ENCODE assay signal across 8 cellular contexts in the genomic region with DNA sequence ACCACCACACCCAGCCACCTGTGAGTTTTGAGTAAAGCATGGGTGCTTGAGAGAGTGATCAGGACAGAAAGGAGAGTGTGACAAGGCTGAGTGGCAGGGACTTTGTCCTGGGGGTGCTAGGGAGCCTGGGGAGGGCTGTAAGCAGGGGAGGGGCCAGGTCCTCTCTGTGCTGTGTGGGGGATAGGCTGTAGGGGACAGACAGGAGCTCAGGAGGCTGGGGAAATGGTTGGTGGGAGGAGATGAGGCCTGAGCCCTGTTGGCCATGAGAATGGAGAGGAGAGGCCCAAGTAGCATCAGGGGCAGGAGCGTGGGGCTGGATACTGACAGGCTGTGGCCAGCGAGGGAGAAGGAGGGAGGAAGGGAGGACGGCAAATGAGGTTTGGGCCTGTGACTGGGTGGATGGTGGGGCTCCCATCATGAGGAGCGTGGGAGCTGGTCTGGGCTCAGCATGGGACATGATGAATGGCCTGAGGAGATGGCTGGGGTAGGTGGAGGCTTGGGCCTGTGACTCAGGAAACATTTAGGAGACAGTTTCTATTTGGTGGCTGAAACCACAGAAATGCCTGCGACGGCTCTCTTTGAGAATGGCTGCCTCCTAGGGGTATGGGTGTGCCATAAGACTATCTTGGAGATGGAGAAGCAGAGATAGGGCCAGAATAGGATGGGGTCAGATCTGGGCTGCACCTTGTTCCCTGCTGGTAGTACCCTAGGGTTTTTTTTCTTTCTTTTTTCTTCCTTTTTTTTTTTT. TPM values are rescaled to one million over a fixed set of nuclear protein-coding genes. Genes with fewer than 3 reads are reported as not detected.
A peak's percentile ranks its signal among the peaks of the same experiment; 100 is the strongest.
DNase-seq lines count a peak whose midpoint lies in the region; ATAC-seq and TF ChIP-seq lines count a peak whose summit lies in the region.

No MANE protein-coding gene starts in this region.

- DNase-seq in EH (ENCODE audit: low read depth) (peak; percentile 82), IMR-90 (peak; percentile 23), kidney glomerular epithelial cell (lab: John Stamatoyannopoulos, UW) (no peak), NCI-H1105 treated with DMSO at 0.1 percent for 48 hours (lab: John Stamatoyannopoulos, UW) (no peak), GM19238 (ENCODE audit: insufficient read length, low spot score) (no peak), Karpas-422 (no peak)
- no peak for DNase-seq in activated CD4-positive, alpha-beta memory T cell treated with anti-CD3 and anti-CD28 coated beads, Interleukin-2, amount 10 ng/mL, durations not matched to agents 7 days and 5 days

- H3K27ac ChIP-seq in IMR-90 (ENCODE audit: insufficient read depth, low read length) (no peak overlapping the region), mesodermal cell (ENCODE audit: low read depth, low read length, severe bottlenecking) (peak overlapping the region; percentile 23), Karpas-422 (ENCODE audit: low read length) (no peak overlapping the region)

- peaks cover 4% of the 10 kb centered on the region; the same call in 1 of the 2 replicates for H3K27me3 ChIP-seq in IMR-90 (ENCODE audit: control insufficient read depth, insufficient read depth, low read length)
- H3K27me3 ChIP-seq in Karpas-422 (ENCODE audit: low read length): no peaks in the 10 kb centered on the region

- no peak overlapping the region for H2BK20ac ChIP-seq in IMR-90 (ENCODE audit: low read depth, low read length)

- peak overlapping the region in 1 of 2 experiments; percentile 9; a peak in 1 of 4 replicates for H4K8ac ChIP-seq in IMR-90 (ENCODE audit: low read depth in 2 of 2, low read length in 2 of 2)

- H3K79me1 ChIP-seq in IMR-90 (ENCODE audit: low read depth in 1 of 2, low read length in 2 of 2): no peaks in the 10 kb centered on the region; a peak in 1 of 4 replicates

- no peaks in the 10 kb centered on the region; the same call in 1 of the 2 replicates for H3K9me3 ChIP-seq in IMR-90 (ENCODE audit: control insufficient read depth, insufficient read depth, low read length)
- no peaks in the 10 kb centered on the region for H3K9me3 ChIP-seq in mesodermal cell (ENCODE audit: control insufficient read depth, low read length)
- no peaks in the 10 kb centered on the region for H3K9me3 ChIP-seq in Karpas-422 (ENCODE audit: low read length)

- TF ChIP-seq CTCF in IMR-90 (conservative IDR thresholded peaks at IDR 0.05; ENCODE audit: low read depth, low read length): 0 out of 2 replicates have a peak, but pooled peaks have one; percentile 9

- no TSS peak for BruUV-seq in IMR-90 (replicated peaks; lab: Mats Ljungman, UMichigan)

- CTCF ChIA-PET in IMR-90 (lab: Yijun Ruan, JAX): no interaction called here
- CTCF ChIA-PET in activated CD4-positive, alpha-beta memory T cell treated with anti-CD3 and anti-CD28 coated beads, Interleukin-2, amount 10 ng/mL, durations not matched to agents 7 days and 5 days (lab: Charles Lee): interaction anchor here (0.7 to 1.5 kb wide), 2 partner anchors 18 to 27 kb away, joined by 3 to 5 read pairs; partner anchors contain the start of gene KDELR1

- H3K9me3 Mint-ChIP-seq in activated CD4-positive, alpha-beta memory T cell treated with anti-CD3 and anti-CD28 coated beads, Interleukin-2, amount 10 ng/mL, durations not matched to agents 7 days and 5 days: no peaks in the 10 kb centered on the region

- no peak overlapping the region for H4K91ac ChIP-seq in IMR-90 (ENCODE audit: insufficient read depth, low read depth, low read length)

- no peaks in the 10 kb centered on the region for H3K36me3 Mint-ChIP-seq in activated CD4-positive, alpha-beta memory T cell treated with anti-CD3 and anti-CD28 coated beads, Interleukin-2, amount 10 ng/mL, durations not matched to agents 7 days and 5 days (ENCODE audit: low read depth)

- H2BK15ac ChIP-seq in IMR-90 (ENCODE audit: low read depth, low read length): no peak overlapping the region

- in situ Hi-C loops in IMR-90 (cut with MboI; ENCODE audit: low sequenced_read_pairs): no loop called here

- dilution Hi-C loops in IMR-90 (cut with HindIII; ENCODE audit: low sequenced_read_pairs, unreplicated experiment): no loop called here

- H3K4me2 ChIP-seq in IMR-90 (ENCODE audit: low read depth, low read length) (no peak overlapping the region), Karpas-422 (ENCODE audit: low read depth, low read length, poor library complexity, severe bottlenecking) (no peak overlapping the region)

- H4K5ac ChIP-seq in IMR-90 (ENCODE audit: low read depth, low read length): no peak overlapping the region

- peak overlapping the region; percentile 76 for H3K27ac Mint-ChIP-seq in activated CD4-positive, alpha-beta memory T cell treated with anti-CD3 and anti-CD28 coated beads, Interleukin-2, amount 10 ng/mL, durations not matched to agents 7 days and 5 days

- H2AK5ac ChIP-seq in IMR-90 (ENCODE audit: low read depth, low read length): peak overlapping the region; percentile 43; the same call in 1 of the 2 replicates

- no peak overlapping the region for H2BK120ac ChIP-seq in IMR-90 (ENCODE audit: low read depth, low read length)

- TF ChIP-seq POLR2A in IMR-90 (IDR thresholded peaks at IDR 0.05; ENCODE audit: low read depth, low read length): no peak

- H3K4me3 ChIP-seq in IMR-90 (ENCODE audit: insufficient read depth, low read depth, low read length): no peak overlapping the region
- H3K4me3 ChIP-seq in mesodermal cell (ENCODE audit: extremely low read depth, insufficient read depth, low read length, poor library complexity, severe bottlenecking): no peak overlapping the region
- H3K4me3 ChIP-seq in Karpas-422 (ENCODE audit: low read length): no peak overlapping the region

- H3K23ac ChIP-seq in IMR-90 (ENCODE audit: low read depth, low read length): no peak overlapping the region

- H4K20me1 ChIP-seq in IMR-90 (ENCODE audit: insufficient read depth, low read length): no peaks in the 10 kb centered on the region
- no peaks in the 10 kb centered on the region for H4K20me1 ChIP-seq in Karpas-422 (ENCODE audit: insufficient read depth, low read depth, low read length)

- H2AK9ac ChIP-seq in IMR-90 (replicated peaks; ENCODE audit: low read depth, low read length, poor library complexity): peak overlapping the region; percentile 81

- TF ChIP-seq RAD21 in IMR-90 (IDR thresholded peaks at IDR 0.05; ENCODE audit: low read length): no peak

- H3K56ac ChIP-seq in IMR-90 (ENCODE audit: extremely low read depth, insufficient read depth, low read length): no peak overlapping the region

- no peak overlapping the region for H2BK5ac ChIP-seq in IMR-90 (ENCODE audit: low read depth, low read length, poor library complexity, severe bottlenecking)

- no peaks in the 10 kb centered on the region for H3K9me2 ChIP-seq in Karpas-422 (replicated peaks; ENCODE audit: insufficient read depth, low read length)

- intact Hi-C loops in IMR-90 (cut with micrococcal nuclease): no loop called here

- H3K27me3 Mint-ChIP-seq in activated CD4-positive, alpha-beta memory T cell treated with anti-CD3 and anti-CD28 coated beads, Interleukin-2, amount 10 ng/mL, durations not matched to agents 7 days and 5 days: peaks cover 28% of the 10 kb centered on the region

- peaks cover 4% of the 10 kb centered on the region; the same call in 1 of the 2 replicates for H3K9me1 ChIP-seq in IMR-90 (ENCODE audit: insufficient read depth, low read length)

- H2AFZ ChIP-seq in IMR-90 (replicated peaks; ENCODE audit: low read length, poor library complexity) (peak overlapping the region; percentile 7), Karpas-422 (ENCODE audit: low read length) (no peak overlapping the region)

- H3K4me1 ChIP-seq in IMR-90 (ENCODE audit: control insufficient read depth, insufficient read depth, low read length): peaks cover 7% of the 10 kb centered on the region
- peaks cover 16% of the 10 kb centered on the region for H3K4me1 ChIP-seq in mesodermal cell (ENCODE audit: control insufficient read depth, insufficient read depth, low read length, poor library complexity, severe bottlenecking)
- H3K4me1 ChIP-seq in Karpas-422 (ENCODE audit: low read length): no peaks in the 10 kb centered on the region

- H3K18ac ChIP-seq in IMR-90 (ENCODE audit: low read depth, low read length): no peak overlapping the region

- H3K79me2 ChIP-seq in Karpas-422 (ENCODE audit: low read length): no peaks in the 10 kb centered on the region

- H3K14ac ChIP-seq in IMR-90 (replicated peaks; ENCODE audit: low read depth, low read length): no peak overlapping the region

- POLR2A ChIA-PET in IMR-90 (lab: Charles Lee; ENCODE audit: unreplicated experiment): no interaction called here
- POLR2A ChIA-PET in activated CD4-positive, alpha-beta memory T cell treated with anti-CD3 and anti-CD28 coated beads, Interleukin-2, amount 10 ng/mL, durations not matched to agents 7 days and 5 days (lab: Charles Lee): interaction anchor here (1.7 kb wide), 1 partner anchor 27 kb away, joined by 4 read pairs; the partner anchor contains the start of gene KDELR1

- peak overlapping the region; percentile 80 for H3K4me3 Mint-ChIP-seq in activated CD4-positive, alpha-beta memory T cell treated with anti-CD3 and anti-CD28 coated beads, Interleukin-2, amount 10 ng/mL, durations not matched to agents 7 days and 5 days

- H3K4ac ChIP-seq in IMR-90 (ENCODE audit: low read depth, low read length): no peak overlapping the region

- H3K9ac ChIP-seq in IMR-90 (ENCODE audit: low read depth, low read length) (no peak overlapping the region), Karpas-422 (ENCODE audit: low read length) (no peak overlapping the region)

- WGBS in IMR-90 (ENCODE audit: extremely low coverage in 2 of 2, insufficient read length in 1 of 2), 2 experiments: 66% methylated on average over 4 of the region's 6 CpGs; no CpG with 5 or more reads in 1 of the 2 experiments
- 85 to 90% methylated on average over 4 to 6 of the region's 6 CpGs for WGBS in mesodermal cell (ENCODE audit: insufficient coverage in 2 of 2), 2 experiments

- H3K36me3 ChIP-seq in IMR-90 (ENCODE audit: control insufficient read depth, insufficient read depth, low read length) (no peaks in the 10 kb centered on the region), mesodermal cell (ENCODE audit: control insufficient read depth, insufficient read depth, low read length) (peaks cover 5% of the 10 kb centered on the region), Karpas-422 (ENCODE audit: insufficient read depth, low read length) (no peaks in the 10 kb centered on the region)

- H3K4me1 Mint-ChIP-seq in activated CD4-positive, alpha-beta memory T cell treated with anti-CD3 and anti-CD28 coated beads, Interleukin-2, amount 10 ng/mL, durations not matched to agents 7 days and 5 days: peaks cover 34% of the 10 kb centered on the region

- ATAC-seq in IMR-90 (ENCODE audit: low read depth): no peak

RNA-seq across cellular contexts. Expression of gene GRIN2D, which starts 25.0 kb away (rescaled TPM):
- under 0.01 TPM in 2 replicates for total RNA-seq in IMR-90 (2012; rRNA removed)
- polyA plus RNA-seq in IMR-90 (2012; rRNA removed): 0.23 and 0.24 TPM in 2 replicates
- polyA plus RNA-seq in IMR-90 (2012; cell fraction: cytosol; rRNA removed): 0.16 and 0.30 TPM in 2 replicates
- polyA plus RNA-seq in IMR-90 (2012; cell fraction: nucleus; rRNA removed; ENCODE audit: low replicate concordance): 0.30 and 0.69 TPM in 2 replicates
- total RNA-seq in activated CD4-positive, alpha-beta memory T cell treated with anti-CD3 and anti-CD28 coated beads, Interleukin-2, amount 10 ng/mL, durations not matched to agents 7 days and 5 days: under 1 TPM; 0.18 TPM
- 6.8 TPM for polyA plus RNA-seq in mesodermal cell (2013, experiment 1 of 2)
- polyA plus RNA-seq in mesodermal cell (2013, experiment 2 of 2): 4.9 TPM
- not detected in 2 replicates for total RNA-seq in Karpas-422 (2014; rRNA removed; shearing (Covaris generic); ENCODE audit: low replicate concordance)

RNA-seq across cellular contexts. Expression of gene KDELR1, which starts 27.1 kb away (rescaled TPM):
- 57.8 and 58.8 TPM in 2 replicates for total RNA-seq in IMR-90 (2012; rRNA removed)
- 171 and 180 TPM in 2 replicates for polyA plus RNA-seq in IMR-90 (2012; rRNA removed)
- polyA plus RNA-seq in IMR-90 (2012; cell fraction: cytosol; rRNA removed): 156 and 249 TPM in 2 replicates
- polyA plus RNA-seq in IMR-90 (2012; cell fraction: nucleus; rRNA removed; ENCODE audit: low replicate concordance): 112 and 118 TPM in 2 replicates
- 10 to 100 TPM; 91.8 to 94.4 TPM for total RNA-seq in activated CD4-positive, alpha-beta memory T cell treated with anti-CD3 and anti-CD28 coated beads, Interleukin-2, amount 10 ng/mL, durations not matched to agents 7 days and 5 days
- 336 TPM for polyA plus RNA-seq in mesodermal cell (2013, experiment 1 of 2)
- polyA plus RNA-seq in mesodermal cell (2013, experiment 2 of 2): 302 TPM
- 39.5 and 53.7 TPM in 2 replicates for total RNA-seq in Karpas-422 (2014; rRNA removed; shearing (Covaris generic); ENCODE audit: low replicate concordance)

RNA-seq across cellular contexts. Expression of gene GRWD1, which starts 27.3 kb away (rescaled TPM):
- total RNA-seq in IMR-90 (2012; rRNA removed): 22.0 and 32.5 TPM in 2 replicates
- 22.5 and 25.2 TPM in 2 replicates for polyA plus RNA-seq in IMR-90 (2012; rRNA removed)
- polyA plus RNA-seq in IMR-90 (2012; cell fraction: cytosol; rRNA removed): 20.0 and 42.6 TPM in 2 replicates
- polyA plus RNA-seq in IMR-90 (2012; cell fraction: nucleus; rRNA removed; ENCODE audit: low replicate concordance): 13.1 and 26.6 TPM in 2 replicates
- total RNA-seq in activated CD4-positive, alpha-beta memory T cell treated with anti-CD3 and anti-CD28 coated beads, Interleukin-2, amount 10 ng/mL, durations not matched to agents 7 days and 5 days: 10 to 100 TPM; 25.6 to 27.1 TPM
- polyA plus RNA-seq in mesodermal cell (2013, experiment 1 of 2): 15.2 TPM
- polyA plus RNA-seq in mesodermal cell (2013, experiment 2 of 2): 12.7 TPM
- total RNA-seq in Karpas-422 (2014; rRNA removed; shearing (Covaris generic); ENCODE audit: low replicate concordance): 15.9 and 22.2 TPM in 2 replicates

RNA-seq across cellular contexts. Expression of gene KCNJ14, which starts 36.9 kb away (rescaled TPM):
- total RNA-seq in IMR-90 (2012; rRNA removed): under 0.01 and 0.18 TPM in 2 replicates
- polyA plus RNA-seq in IMR-90 (2012; rRNA removed): 0.34 and 0.39 TPM in 2 replicates
- polyA plus RNA-seq in IMR-90 (2012; cell fraction: cytosol; rRNA removed): 0.11 and 0.29 TPM in 2 replicates
- 2.0 and 4.1 TPM in 2 replicates for polyA plus RNA-seq in IMR-90 (2012; cell fraction: nucleus; rRNA removed; ENCODE audit: low replicate concordance)
- under 1 TPM; 0.73 to 0.86 TPM for total RNA-seq in activated CD4-positive, alpha-beta memory T cell treated with anti-CD3 and anti-CD28 coated beads, Interleukin-2, amount 10 ng/mL, durations not matched to agents 7 days and 5 days
- polyA plus RNA-seq in mesodermal cell (2013, experiment 1 of 2): 0.70 TPM
- polyA plus RNA-seq in mesodermal cell (2013, experiment 2 of 2): 0.35 TPM
- total RNA-seq in Karpas-422 (2014; rRNA removed; shearing (Covaris generic); ENCODE audit: low replicate concordance): 0.69 and 1.1 TPM in 2 replicates

RNA-seq across cellular contexts. Expression of gene CYTH2, which starts 50.7 kb away (rescaled TPM):
- 35.8 and 38.3 TPM in 2 replicates for total RNA-seq in IMR-90 (2012; rRNA removed)
- 56.1 and 62.0 TPM in 2 replicates for polyA plus RNA-seq in IMR-90 (2012; rRNA removed)
- 49.6 and 59.9 TPM in 2 replicates for polyA plus RNA-seq in IMR-90 (2012; cell fraction: cytosol; rRNA removed)
- polyA plus RNA-seq in IMR-90 (2012; cell fraction: nucleus; rRNA removed; ENCODE audit: low replicate concordance): 149 and 158 TPM in 2 replicates
- 10 to 100 TPM; 53.2 to 55.3 TPM for total RNA-seq in activated CD4-positive, alpha-beta memory T cell treated with anti-CD3 and anti-CD28 coated beads, Interleukin-2, amount 10 ng/mL, durations not matched to agents 7 days and 5 days
- 105 TPM for polyA plus RNA-seq in mesodermal cell (2013, experiment 1 of 2)
- 98.2 TPM for polyA plus RNA-seq in mesodermal cell (2013, experiment 2 of 2)
- 32.5 and 60.4 TPM in 2 replicates for total RNA-seq in Karpas-422 (2014; rRNA removed; shearing (Covaris generic); ENCODE audit: low replicate concordance)

Comparison
In these comparisons a context has a peak if more than half of its experiments do, and no peak if none do; other contexts are left out.
1. DNase-seq: peak in EH (single experiment) and IMR-90 (single experiment); none in activated CD4-positive, alpha-beta memory T cell treated with anti-CD3 and anti-CD28 coated beads, Interleukin-2, amount 10 ng/mL, durations not matched to agents 7 days and 5 days (single experiment), kidney glomerular epithelial cell (single experiment), NCI-H1105 treated with DMSO at 0.1 percent for 48 hours (single experiment), GM19238 (single experiment) and Karpas-422 (single experiment).